ENCODE assay signal across 1 cellular context in genomic region chr22:39255449-39256185, GRCh38.
TF ChIP-seq lines count a peak whose summit lies in the region.

No MANE protein-coding gene starts in this region.

TF ChIP-seq in WTC11, 78 proteins besides CTCF, POLR2A, EP300 and RAD21 (continued from another document):
- TF ChIP-seq ZNF532 (CRISPR knock-in tag; IDR thresholded peaks at IDR 0.05; ENCODE audit: borderline replicate concordance) = no peak
- TF ChIP-seq JUN (CRISPR knock-in tag; IDR thresholded peaks at IDR 0.05) = no peak
- TF ChIP-seq TEAD1 (CRISPR knock-in tag; IDR thresholded peaks at IDR 0.05) = no peak
- no peak for TF ChIP-seq ETV6 (CRISPR knock-in tag; IDR thresholded peaks at IDR 0.05)
- TF ChIP-seq MYBL2 (CRISPR knock-in tag; IDR thresholded peaks at IDR 0.05) = no peak
